In genomic region chr2:52844701-52845423, GRCh38 we compare ENCODE assay signal across 11 cellular contexts.
"Had no signal": no experiment of that assay in that cellular context is flagged by ENCODE, and none has a peak within 500 bp of the region (broad histone marks: within the 10 kb centered on the region; RNA-seq: fewer than 3 reads in every experiment).

No MANE protein-coding gene starts in this region.

- H3K4me2 ChIP-seq: hepatocyte had no signal

- H3K27me3 ChIP-seq: hepatocyte, stomach, testis had no signal

- H3K9me3 ChIP-seq: stomach, testis had no signal

- DNase-seq: activated CD4-positive, alpha-beta T cell treated with anti-CD3 and anti-CD28 coated beads for 4 hours; activated CD8-positive, alpha-beta memory T cell treated with anti-CD3 and anti-CD28 coated beads, Interleukin-2, amount 50 U/mL, for 4 hours; activated CD8-positive, alpha-beta T cell treated with anti-CD3 and anti-CD28 coated beads for 36 hours; activated gamma-delta T cell; activated T-cell treated with anti-CD3 and anti-CD28 coated beads, Interleukin-2, amount 50 U/mL, for 72 hours; stimulated activated CD4-positive, alpha-beta T cell treated with anti-CD3 and anti-CD28 coated beads, Interleukin-2, amount 100 ng/mL, for 24 hours; stomach; T-helper 17 cell; testis had no signal

- H3K27ac ChIP-seq: hepatocyte, stomach, testis had no signal

- H2AFZ ChIP-seq: hepatocyte had no signal

- ATAC-seq: activated CD8-positive, alpha-beta T cell treated with anti-CD3 and anti-CD28 coated beads for 36 hours; activated naive CD4-positive, alpha-beta T cell treated with anti-CD3 and anti-CD28 coated beads, Interleukin-2, amount 50 U/mL, for 72 hours; activated T-cell treated with anti-CD3 and anti-CD28 coated beads, Interleukin-2, amount 50 U/mL, for 72 hours; T-helper 17 cell had no signal

- H3K79me2 ChIP-seq: hepatocyte had no signal

- H3K4me3 ChIP-seq: hepatocyte, stomach, testis had no signal

- H3K4me1 ChIP-seq: stomach, testis had no signal

- H3K36me3 ChIP-seq: stomach had no signal
